11 cellular contexts compared by ENCODE assay signal in genomic region chr12:113932411-113933196, GRCh38. TPM values are rescaled to one million over a fixed set of nuclear protein-coding genes. Genes with fewer than 3 reads are reported as not detected.
DNase-seq lines count a peak whose midpoint lies in the region; ATAC-seq and TF ChIP-seq lines count a peak whose summit lies in the region.
"Had no signal": no experiment of that assay in that cellular context is flagged by ENCODE, and none has a peak within 500 bp of the region (broad histone marks: within the 10 kb centered on the region; RNA-seq: fewer than 3 reads in every experiment).

No MANE protein-coding gene starts in this region.

- H4K5ac ChIP-seq in mesendoderm (ENCODE audit: low read length), result no peak overlapping the region

- ATAC-seq in Right ventricle myocardium inferior (peak; percentile 47), HG03175 (IDR thresholded peaks at IDR 0.05; ENCODE audit: unreplicated experiment) (no peak)
- ATAC-seq: A549, body of pancreas had no signal

- WGBS in esophagus squamous epithelium, 2 donors, result 75 to 93% methylated on average over 9 of the region's 14 CpGs
- no CpG with 5 or more reads among the region's 14 CpGs for WGBS in mesendoderm (ENCODE audit: extremely low coverage, insufficient coverage, low lambda C conversion rate)

- H2AK5ac ChIP-seq in mesendoderm (ENCODE audit: low read length), result peak overlapping the region; percentile 55

- H3K4me1 ChIP-seq in esophagus squamous epithelium (peaks cover 0 to 7% (median 0%) of the 10 kb centered on the region in 3 donors), mesendoderm (ENCODE audit: control insufficient read depth, low read depth, low read length) (peaks cover 4% of the 10 kb centered on the region), uterus (peaks cover 0 to 8% of the 10 kb centered on the region in 2 donors)
- H3K4me1 ChIP-seq: A549, body of pancreas had no signal

- H3K4ac ChIP-seq in mesendoderm (ENCODE audit: low read depth, low read length), result no peak overlapping the region

- peaks cover 0 to 93% (median 23%) of the 10 kb centered on the region in 3 donors for H3K36me3 ChIP-seq in esophagus squamous epithelium
- no peaks in the 10 kb centered on the region for H3K36me3 ChIP-seq in mesendoderm (ENCODE audit: control insufficient read depth, insufficient read depth, low read length)
- no peaks in the 10 kb centered on the region for H3K36me3 ChIP-seq in uterus

- intact Hi-C loops in Right ventricle myocardium inferior (cut with DNase I), result no loop called here
- intact Hi-C loops in cardiac septum (cut with DNase I), result no loop called here
- intact Hi-C loops in esophagus squamous epithelium (cut with DNase I), result no loop called here
- intact Hi-C loops in uterus (cut with DNase I; ENCODE audit: low total_unique reads), result no loop called here

- H3K56ac ChIP-seq in mesendoderm (ENCODE audit: low read length), result peak overlapping the region; percentile 68

- no peak for TF ChIP-seq CTCF in esophagus squamous epithelium (IDR thresholded peaks at IDR 0.05)
- TF ChIP-seq CTCF in uterus (IDR thresholded peaks at IDR 0.05), result no peak

- H3K79me2 ChIP-seq in mesendoderm (ENCODE audit: control insufficient read depth, insufficient read depth, low read length), result no peaks in the 10 kb centered on the region

- H3K4me3 ChIP-seq in esophagus squamous epithelium (no peak overlapping the region), mesendoderm (ENCODE audit: low read length) (no peak overlapping the region), uterus (no peak overlapping the region)
- H3K4me3 ChIP-seq: A549, body of pancreas had no signal

- DNase-seq in Right ventricle myocardium inferior (ENCODE audit: missing footprints), result no peak
- no peak for DNase-seq in cardiac septum (ENCODE audit: low spot score)
- no peak for DNase-seq in esophagus squamous epithelium (lab: John Stamatoyannopoulos, UW)
- DNase-seq in mesendoderm, result peak; percentile 71
- peak; percentile 44 to 51 for DNase-seq in uterus
- no peak for DNase-seq in stimulated activated naive CD4-positive, alpha-beta T cell (lab: John Stamatoyannopoulos, UW)
- no peak for DNase-seq in stimulated activated CD4-positive, alpha-beta T cell treated with anti-CD3 and anti-CD28 coated beads, Interleukin-4, amount 100 ng/mL, for 24 hours
- DNase-seq: activated CD4-positive, CD25-positive, alpha-beta regulatory T cell; body of pancreas had no signal

- H2BK120ac ChIP-seq in mesendoderm (ENCODE audit: low read depth, low read length), result peak overlapping the region; percentile 33

- H3K18ac ChIP-seq in mesendoderm (ENCODE audit: low read length), result peak overlapping the region; percentile 42

- H3K27me3 ChIP-seq in esophagus squamous epithelium (no peaks in the 10 kb centered on the region), mesendoderm (ENCODE audit: insufficient read depth, low read length, poor library complexity) (no peaks in the 10 kb centered on the region), uterus (no peaks in the 10 kb centered on the region)
- H3K27me3 ChIP-seq: body of pancreas had no signal

- H3K79me1 ChIP-seq in mesendoderm (ENCODE audit: low read length), result no peaks in the 10 kb centered on the region

- no peaks in the 10 kb centered on the region for H3K9me3 ChIP-seq in esophagus squamous epithelium
- no peaks in the 10 kb centered on the region for H3K9me3 ChIP-seq in uterus
- H3K9me3 ChIP-seq: A549, body of pancreas had no signal

- no peak overlapping the region for H3K4me2 ChIP-seq in mesendoderm (ENCODE audit: low read length)
- H3K4me2 ChIP-seq: A549 had no signal

- H3K27ac ChIP-seq in esophagus squamous epithelium (peak overlapping the region in 3 of 4 donors; percentile 25 to 52 (median 47)), mesendoderm (ENCODE audit: low read depth, low read length) (peak overlapping the region; percentile 73), uterus (peak overlapping the region; percentile 72 to 77)
- H3K27ac ChIP-seq: A549, body of pancreas had no signal

- H2BK5ac ChIP-seq in mesendoderm (ENCODE audit: low read length), result peak overlapping the region; percentile 84

- TF ChIP-seq POLR2A in esophagus squamous epithelium (IDR thresholded peaks at IDR 0.05), result no peak
- TF ChIP-seq POLR2A in uterus (IDR thresholded peaks at IDR 0.05), result no peak

- no peak overlapping the region for H4K8ac ChIP-seq in mesendoderm (ENCODE audit: low read depth, low read length)

- no peak overlapping the region for H3K23ac ChIP-seq in mesendoderm (ENCODE audit: low read length)

- no peak overlapping the region for H2BK15ac ChIP-seq in mesendoderm (replicated peaks; ENCODE audit: low read depth)

- H3K9ac ChIP-seq in mesendoderm (ENCODE audit: low read length), result peak overlapping the region; percentile 22

RNA-seq across cellular contexts. Expression of gene RBM19, which starts 33.5 kb away (rescaled TPM):
- total RNA-seq in Right ventricle myocardium inferior, result 15.8 TPM
- total RNA-seq in cardiac septum, result 15.7 TPM
- 10 to 100 TPM; 13.1 to 32.8 (median 27.4) TPM for total RNA-seq in esophagus squamous epithelium
- 39.6 TPM for polyA plus RNA-seq in mesendoderm (2013, experiment 1 of 2)
- 40.6 TPM for polyA plus RNA-seq in mesendoderm (2013, experiment 2 of 2)
- total RNA-seq in uterus, result 10 to 100 TPM; 19.3 to 45.5 (median 31.5) TPM

Comparison
In these comparisons a context has a peak if more than half of its experiments do, and no peak if none do; other contexts are left out.
1. DNase-seq: peak in mesendoderm (single experiment) and uterus (2 of 2); none in Right ventricle myocardium inferior (single experiment), cardiac septum (single experiment), esophagus squamous epithelium (single experiment), stimulated activated naive CD4-positive, alpha-beta T cell (0 of 6) and stimulated activated CD4-positive, alpha-beta T cell treated with anti-CD3 and anti-CD28 coated beads, Interleukin-4, amount 100 ng/mL, for 24 hours (single experiment).
2. Peak in every context shown above with its lines, with median percentiles within 50 percentile points of each other: H3K27ac ChIP-seq.